In the genomic region with DNA sequence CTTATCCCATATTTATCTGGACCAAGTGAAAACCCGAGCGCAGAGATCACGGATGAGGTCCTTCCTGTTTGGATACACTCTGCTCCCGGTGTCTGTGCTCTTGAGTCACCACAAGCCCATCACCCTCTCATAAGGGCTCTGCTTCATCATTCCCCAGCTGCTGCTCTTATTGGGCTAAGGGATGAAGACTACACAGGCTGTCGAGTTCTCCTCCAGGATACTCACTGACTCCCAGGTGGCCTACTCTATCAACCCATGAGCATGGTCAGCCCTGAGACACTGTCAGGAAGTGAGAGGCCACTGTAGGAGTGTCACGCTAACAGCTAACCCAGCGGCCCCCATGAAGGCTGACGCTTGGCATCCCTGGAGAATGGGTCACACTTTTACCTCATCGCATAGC, we compare ENCODE assay signal across 21 cellular contexts.
"Had no signal": no experiment of that assay in that cellular context is flagged by ENCODE, and none has a peak within 500 bp of the region (broad histone marks: within the 10 kb centered on the region; RNA-seq: fewer than 3 reads in every experiment).

No MANE protein-coding gene starts in this region.

- H3K4me3 ChIP-seq: cardiac muscle cell, hepatocyte, transverse colon had no signal

- H3K4me1 ChIP-seq: transverse colon had no signal

- H3K27me3 ChIP-seq: cardiac muscle cell, hepatocyte, transverse colon had no signal

- H2AFZ ChIP-seq: hepatocyte had no signal

- H3K4me2 ChIP-seq: hepatocyte had no signal

- DNase-seq: activated CD4-positive, alpha-beta T cell treated with anti-CD3 and anti-CD28 coated beads for 4 hours; activated CD4-positive, alpha-beta T cell treated with anti-CD3 and anti-CD28 coated beads, Interleukin-2, amount 50 U/mL, for 4 hours; activated naive CD4-positive, alpha-beta T cell; activated T-cell treated with anti-CD3 and anti-CD28 coated beads for 4 hours; activated T-cell treated with anti-CD3 and anti-CD28 coated beads, Interleukin-2, amount 50 U/mL, for 72 hours; cerebellar nuclear complex; cortex of kidney; glutamatergic neuron; islet precursor cell; left cardiac atrium; left ventricle myocardium superior; naive thymus-derived CD8-positive, alpha-beta T cell; right cardiac atrium; stimulated activated CD4-positive, alpha-beta T cell treated with anti-CD3 and anti-CD28 coated beads, Interleukin-2, amount 100 ng/mL, for 48 hours; stimulated activated naive CD4-positive, alpha-beta T cell treated with Interleukin-2 at 50 U/mL for 16 hours; T-helper 1 cell; transverse colon had no signal

- H3K9me3 ChIP-seq: transverse colon had no signal

- H3K36me3 ChIP-seq: cardiac muscle cell, transverse colon had no signal

- H3K27ac ChIP-seq: cardiac muscle cell, hepatocyte, transverse colon, VCaP had no signal

- H3K79me2 ChIP-seq: hepatocyte had no signal

- ATAC-seq: activated naive CD4-positive, alpha-beta T cell treated with anti-CD3 and anti-CD28 coated beads, Interleukin-2, amount 50 U/mL, for 72 hours; activated T-cell treated with anti-CD3 and anti-CD28 coated beads, Interleukin-2, amount 50 U/mL, for 72 hours; left ventricle myocardium superior; naive thymus-derived CD8-positive, alpha-beta T cell had no signal
